9 cellular contexts compared by ENCODE assay signal in the genomic region with DNA sequence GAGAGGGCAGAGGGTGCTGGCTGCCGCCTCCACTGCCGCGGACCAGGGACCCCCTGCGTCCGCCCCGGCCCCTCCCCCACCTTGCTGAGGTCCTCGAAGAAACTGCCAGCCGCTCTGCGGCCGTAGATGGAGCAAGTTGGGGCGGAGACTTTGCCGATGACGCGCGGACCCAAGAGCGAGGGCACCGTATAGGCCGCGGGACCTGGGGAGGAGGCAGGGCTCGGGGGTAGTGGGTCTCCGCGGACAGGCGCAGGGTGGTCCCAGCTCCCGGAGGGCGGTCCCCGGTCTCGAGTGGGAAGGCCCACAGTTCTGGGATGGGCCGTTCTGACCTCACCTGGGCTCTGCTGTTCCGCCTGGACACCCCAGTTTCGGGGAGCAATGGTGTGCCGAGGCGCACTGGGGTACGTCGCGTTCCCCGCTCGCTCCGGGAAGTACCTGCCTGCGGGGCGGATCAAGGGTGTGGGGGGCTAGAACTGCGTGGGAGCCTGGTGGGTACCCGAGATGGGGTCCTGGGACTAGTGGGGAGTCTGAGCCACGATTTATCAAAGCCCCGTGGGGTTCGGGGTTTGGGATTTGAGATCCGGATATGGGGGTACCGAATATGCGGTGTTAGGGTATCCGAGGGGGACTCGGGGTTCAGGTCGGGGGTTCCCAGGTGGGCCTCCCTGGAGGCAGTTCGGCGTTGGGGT. TPM values are rescaled to one million over a fixed set of nuclear protein-coding genes. Genes with fewer than 3 reads are reported as not detected.
DNase-seq lines count a peak whose midpoint lies in the region; ATAC-seq lines count a peak whose summit lies in the region.
"Had no signal": no experiment of that assay in that cellular context is flagged by ENCODE, and none has a peak within 500 bp of the region (broad histone marks: within the 10 kb centered on the region; RNA-seq: fewer than 3 reads in every experiment).

No MANE protein-coding gene starts in this region.

- ATAC-seq in activated CD8-positive, alpha-beta memory T cell treated with anti-CD3 and anti-CD28 coated beads, Interleukin-2, amount 10 ng/mL, durations not matched to agents 7 days and 5 days, result peak; percentile 49
- ATAC-seq in stimulated activated effector memory CD8-positive, alpha-beta T cell treated with anti-CD3 and anti-CD28 coated beads, Interleukin-12 subunit alpha, Interleukin-12 subunit beta, amount 100 ng/mL, for 72 hours, result peak; percentile 68

- H3K4me1 Mint-ChIP-seq in activated CD8-positive, alpha-beta memory T cell treated with anti-CD3 and anti-CD28 coated beads, Interleukin-2, amount 10 ng/mL, durations not matched to agents 7 days and 5 days, result peaks cover 52% of the 10 kb centered on the region
- peaks cover 38% of the 10 kb centered on the region for H3K4me1 Mint-ChIP-seq in stimulated activated effector memory CD8-positive, alpha-beta T cell treated with anti-CD3 and anti-CD28 coated beads, Interleukin-12 subunit alpha, Interleukin-12 subunit beta, amount 100 ng/mL, for 72 hours

- H3K27me3 ChIP-seq in muscle layer of duodenum (ENCODE audit: low read depth, low read length), result no peaks in the 10 kb centered on the region

- H3K27me3 Mint-ChIP-seq in activated CD8-positive, alpha-beta memory T cell treated with anti-CD3 and anti-CD28 coated beads, Interleukin-2, amount 10 ng/mL, durations not matched to agents 7 days and 5 days, result no peaks in the 10 kb centered on the region

- H3K4me3 ChIP-seq in muscle layer of duodenum (ENCODE audit: low read depth in 1 of 2, low read length in 2 of 2), result peak overlapping the region; percentile 56 to 61

- H3K9me3 ChIP-seq in muscle layer of duodenum (ENCODE audit: control insufficient read depth in 1 of 2, low read length in 2 of 2), result no peaks in the 10 kb centered on the region

- peak overlapping the region; percentile 98 for H3K27ac ChIP-seq in muscle layer of duodenum (ENCODE audit: low read length)

- DNase-seq in DMS 273 (lab: John Stamatoyannopoulos, UW; ENCODE audit: unreplicated experiment) (peak; percentile 76), DMS 273 treated with DMSO at 0.1 percent for 48 hours (lab: John Stamatoyannopoulos, UW) (no peak), NCI-H460 (ENCODE audit: extremely low read depth, low read depth) (peak; percentile 81), epidermal melanocyte (ENCODE audit: insufficient read length, low spot score) (peak; percentile 76), cerebellar nuclear complex (lab: John Stamatoyannopoulos, UW) (no peak)
- DNase-seq in activated CD8-positive, alpha-beta memory T cell treated with anti-CD3 and anti-CD28 coated beads, Interleukin-2, amount 10 ng/mL, durations not matched to agents 7 days and 5 days, result peak; percentile 95
- peak; percentile 75 to 94 for DNase-seq in stimulated activated effector memory CD8-positive, alpha-beta T cell treated with anti-CD3 and anti-CD28 coated beads, Interleukin-12 subunit alpha, Interleukin-12 subunit beta, amount 100 ng/mL, for 72 hours (ENCODE audit: low spot score in 2 of 2)

- H3K36me3 Mint-ChIP-seq in activated CD8-positive, alpha-beta memory T cell treated with anti-CD3 and anti-CD28 coated beads, Interleukin-2, amount 10 ng/mL, durations not matched to agents 7 days and 5 days, result peaks cover 11% of the 10 kb centered on the region
- peaks cover 29% of the 10 kb centered on the region for H3K36me3 Mint-ChIP-seq in stimulated activated effector memory CD8-positive, alpha-beta T cell treated with anti-CD3 and anti-CD28 coated beads, Interleukin-12 subunit alpha, Interleukin-12 subunit beta, amount 100 ng/mL, for 72 hours

- H3K36me3 ChIP-seq in muscle layer of duodenum (ENCODE audit: control insufficient read depth in 1 of 2, insufficient read depth in 2 of 2, low read length in 2 of 2), result peaks cover 3% of the 10 kb centered on the region in 2 donors

- no peaks in the 10 kb centered on the region for H3K9me3 Mint-ChIP-seq in activated CD8-positive, alpha-beta memory T cell treated with anti-CD3 and anti-CD28 coated beads, Interleukin-2, amount 10 ng/mL, durations not matched to agents 7 days and 5 days (ENCODE audit: low read depth)
- H3K9me3 Mint-ChIP-seq in stimulated activated effector memory CD8-positive, alpha-beta T cell treated with anti-CD3 and anti-CD28 coated beads, Interleukin-12 subunit alpha, Interleukin-12 subunit beta, amount 100 ng/mL, for 72 hours, result no peaks in the 10 kb centered on the region

- H3K27ac Mint-ChIP-seq in activated CD8-positive, alpha-beta memory T cell treated with anti-CD3 and anti-CD28 coated beads, Interleukin-2, amount 10 ng/mL, durations not matched to agents 7 days and 5 days, result peak overlapping the region; percentile 100
- H3K27ac Mint-ChIP-seq in stimulated activated effector memory CD8-positive, alpha-beta T cell treated with anti-CD3 and anti-CD28 coated beads, Interleukin-12 subunit alpha, Interleukin-12 subunit beta, amount 100 ng/mL, for 72 hours, result peak overlapping the region; percentile 100

- CTCF ChIA-PET in activated CD8-positive, alpha-beta memory T cell treated with anti-CD3 and anti-CD28 coated beads, Interleukin-2, amount 10 ng/mL, durations not matched to agents 7 days and 5 days (lab: Charles Lee), result interaction anchor here (1.3 to 3.3 kb wide), 4 partner anchors 14 to 90 kb away, joined by 5 to 21 read pairs (median 10); partner anchors contain the start of genes KLHDC7B and SYCE3

- peak overlapping the region; percentile 94 for H3K4me3 Mint-ChIP-seq in activated CD8-positive, alpha-beta memory T cell treated with anti-CD3 and anti-CD28 coated beads, Interleukin-2, amount 10 ng/mL, durations not matched to agents 7 days and 5 days
- peak overlapping the region; percentile 93 for H3K4me3 Mint-ChIP-seq in stimulated activated effector memory CD8-positive, alpha-beta T cell treated with anti-CD3 and anti-CD28 coated beads, Interleukin-12 subunit alpha, Interleukin-12 subunit beta, amount 100 ng/mL, for 72 hours

- peaks cover 4 to 48% of the 10 kb centered on the region in 2 donors for H3K4me1 ChIP-seq in muscle layer of duodenum (ENCODE audit: control insufficient read depth in 1 of 2, insufficient read depth in 2 of 2, low read length in 2 of 2)

RNA-seq across cellular contexts. Expression of gene TYMP, which starts 1.2 kb away (rescaled TPM):
- 25.8 and 27.3 TPM in 2 replicates for total RNA-seq in NCI-H460 (2014; rRNA removed; shearing (Covaris generic))
- 39.2 and 40.0 TPM in 2 replicates for polyA plus RNA-seq in NCI-H460 (2014; cell fraction: nucleus; rRNA removed)
- total RNA-seq in activated CD8-positive, alpha-beta memory T cell treated with anti-CD3 and anti-CD28 coated beads, Interleukin-2, amount 10 ng/mL, durations not matched to agents 7 days and 5 days, result 100 to 1,000 TPM in 1 of 2 experiments, 10 to 100 TPM in 1; 93.1 to 108 TPM

RNA-seq across cellular contexts. Expression of gene SCO2, which starts 5.6 kb away (rescaled TPM):
- total RNA-seq in NCI-H460 (2014; rRNA removed; shearing (Covaris generic)), result 3.0 and 4.0 TPM in 2 replicates
- polyA plus RNA-seq in NCI-H460 (2014; cell fraction: nucleus; rRNA removed), result 15.2 TPM in 1 of 2 replicates, not detected in the other
- total RNA-seq in activated CD8-positive, alpha-beta memory T cell treated with anti-CD3 and anti-CD28 coated beads, Interleukin-2, amount 10 ng/mL, durations not matched to agents 7 days and 5 days, result 10 to 100 TPM in 1 of 2 experiments, 1 to 10 TPM in 1; 9.1 to 11.6 TPM

RNA-seq across cellular contexts. Expression of gene KLHDC7B, which starts 14.7 kb away (rescaled TPM):
- 1.6 and 2.1 TPM in 2 replicates for total RNA-seq in NCI-H460 (2014; rRNA removed; shearing (Covaris generic))
- polyA plus RNA-seq in NCI-H460 (2014; cell fraction: nucleus; rRNA removed), result 0.24 and 2.2 TPM in 2 replicates
- total RNA-seq in activated CD8-positive, alpha-beta memory T cell treated with anti-CD3 and anti-CD28 coated beads, Interleukin-2, amount 10 ng/mL, durations not matched to agents 7 days and 5 days, result 10 to 100 TPM; 10.2 to 12.0 TPM
- total RNA-seq: subcutaneous adipose tissue had no signal

RNA-seq across cellular contexts. Expression of gene NCAPH2, which starts 23.0 kb away (rescaled TPM):
- total RNA-seq in NCI-H460 (2014; rRNA removed; shearing (Covaris generic)), result 28.6 and 38.0 TPM in 2 replicates
- polyA plus RNA-seq in NCI-H460 (2014; cell fraction: nucleus; rRNA removed), result 137 and 157 TPM in 2 replicates
- 100 to 1,000 TPM; 136 to 181 TPM for total RNA-seq in activated CD8-positive, alpha-beta memory T cell treated with anti-CD3 and anti-CD28 coated beads, Interleukin-2, amount 10 ng/mL, durations not matched to agents 7 days and 5 days

RNA-seq across cellular contexts. Expression of gene LMF2, which starts 23.5 kb away (rescaled TPM):
- total RNA-seq in NCI-H460 (2014; rRNA removed; shearing (Covaris generic)), result 17.0 and 21.1 TPM in 2 replicates
- 207 and 281 TPM in 2 replicates for polyA plus RNA-seq in NCI-H460 (2014; cell fraction: nucleus; rRNA removed)
- 100 to 1,000 TPM in 1 of 2 experiments, 10 to 100 TPM in 1; 98.6 to 138 TPM for total RNA-seq in activated CD8-positive, alpha-beta memory T cell treated with anti-CD3 and anti-CD28 coated beads, Interleukin-2, amount 10 ng/mL, durations not matched to agents 7 days and 5 days

Comparison
In these comparisons a context has a peak if more than half of its experiments do, and no peak if none do; other contexts are left out.
1. DNase-seq: peak in DMS 273 (single experiment), NCI-H460 (single experiment), activated CD8-positive, alpha-beta memory T cell treated with anti-CD3 and anti-CD28 coated beads, Interleukin-2, amount 10 ng/mL, durations not matched to agents 7 days and 5 days (single experiment), epidermal melanocyte (single experiment) and stimulated activated effector memory CD8-positive, alpha-beta T cell treated with anti-CD3 and anti-CD28 coated beads, Interleukin-12 subunit alpha, Interleukin-12 subunit beta, amount 100 ng/mL, for 72 hours (2 of 2); none in DMS 273 treated with DMSO at 0.1 percent for 48 hours (single experiment) and cerebellar nuclear complex (0 of 2).